Comparison of ENCODE assay signal across 1 cellular context in the genomic region with DNA sequence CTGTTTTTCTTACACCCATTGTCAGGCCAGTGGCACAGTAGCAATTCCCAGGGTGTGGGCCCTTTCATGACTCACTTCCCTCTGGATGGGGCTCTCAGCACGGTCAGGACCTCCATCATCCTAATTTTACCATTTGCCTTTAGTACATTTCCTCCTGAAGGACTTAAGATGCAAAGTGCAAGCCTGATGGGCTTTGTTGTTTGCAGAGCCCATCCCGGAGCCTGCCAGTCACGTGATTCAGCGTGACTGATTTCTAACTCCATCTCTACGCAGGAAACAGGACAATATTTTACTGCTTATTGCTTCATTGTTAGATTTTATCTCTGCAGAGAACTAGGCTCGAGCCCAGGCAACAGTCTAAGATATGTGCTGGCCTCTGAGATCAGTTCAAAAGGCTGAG.
TF ChIP-seq lines count a peak whose summit lies in the region.

No MANE protein-coding gene starts in this region.

TF ChIP-seq in SK-N-SH, 30 proteins besides CTCF, POLR2A, EP300 and RAD21 (continued from another document):
- TF ChIP-seq, protein P1, sequence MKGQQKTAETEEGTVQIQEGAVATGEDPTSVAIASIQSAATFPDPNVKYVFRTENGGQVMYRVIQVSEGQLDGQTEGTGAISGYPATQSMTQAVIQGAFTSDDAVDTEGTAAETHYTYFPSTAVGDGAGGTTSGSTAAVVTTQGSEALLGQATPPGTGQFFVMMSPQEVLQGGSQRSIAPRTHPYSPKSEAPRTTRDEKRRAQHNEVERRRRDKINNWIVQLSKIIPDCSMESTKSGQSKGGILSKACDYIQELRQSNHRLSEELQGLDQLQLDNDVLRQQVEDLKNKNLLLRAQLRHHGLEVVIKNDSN (IDR thresholded peaks at IDR 0.05; ENCODE audit: borderline replicate concordance, low read depth): peak; percentile 82
